22 cellular contexts compared by ENCODE assay signal in genomic region chr1:177600936-177601335, GRCh38.
"Had no signal": no experiment of that assay in that cellular context is flagged by ENCODE, and none has a peak within 500 bp of the region (broad histone marks: within the 10 kb centered on the region; RNA-seq: fewer than 3 reads in every experiment).

No MANE protein-coding gene starts in this region.

- H3K36me3 Mint-ChIP-seq: activated CD4-positive, alpha-beta memory T cell treated with anti-CD3 and anti-CD28 coated beads for 36 hours; activated naive CD4-positive, alpha-beta T cell treated with anti-CD3 and anti-CD28 coated beads, Interleukin-2, amount 10 ng/mL, durations not matched to agents 7 days and 5 days; mesothelial cell of epicardium had no signal

- H3K27me3 Mint-ChIP-seq: activated B cell treated with CpG ODN at 0.5 μM for 24 hours; activated CD4-positive, alpha-beta memory T cell treated with anti-CD3 and anti-CD28 coated beads for 36 hours; activated naive CD4-positive, alpha-beta T cell treated with anti-CD3 and anti-CD28 coated beads, Interleukin-2, amount 10 ng/mL, durations not matched to agents 7 days and 5 days; dendritic cell treated with granulocyte-macrophage colony-stimulating factor and Interleukin-4, amounts not matched to agents 40 ng/mL and 50 ng/mL, for 4 days; stimulated activated naive CD8-positive, alpha-beta T cell treated with anti-CD3 and anti-CD28 coated beads, Interleukin-15, Interleukin-2, amounts not matched to agents 100 ng/mL and 50 ng/mL, for 24 hours had no signal

- H3K4me1 Mint-ChIP-seq: activated B cell treated with CpG ODN at 0.5 μM for 24 hours; activated naive CD4-positive, alpha-beta T cell treated with anti-CD3 and anti-CD28 coated beads, Interleukin-2, amount 10 ng/mL, durations not matched to agents 7 days and 5 days; mesothelial cell of epicardium; natural killer cell had no signal

- H3K4me3 Mint-ChIP-seq: activated B cell treated with CpG ODN at 0.5 μM for 24 hours; activated CD4-positive, alpha-beta memory T cell treated with anti-CD3 and anti-CD28 coated beads for 36 hours; activated naive CD4-positive, alpha-beta T cell treated with anti-CD3 and anti-CD28 coated beads, Interleukin-2, amount 10 ng/mL, durations not matched to agents 7 days and 5 days; activated T-cell treated with anti-CD3 and anti-CD28 coated beads, Interleukin-2, amount 50 U/mL, for 72 hours; dendritic cell treated with granulocyte-macrophage colony-stimulating factor and Interleukin-4, amounts not matched to agents 40 ng/mL and 50 ng/mL, for 4 days; mesothelial cell of epicardium; natural killer cell; stimulated activated naive CD8-positive, alpha-beta T cell treated with anti-CD3 and anti-CD28 coated beads, Interleukin-15, Interleukin-2, amounts not matched to agents 100 ng/mL and 50 ng/mL, for 24 hours; T-helper 1 cell treated with Interleukin-12 subunit alpha and Interleukin-12 subunit beta and Interleukin-4 antibody, amounts not matched to agents 30 μg/mL and 1 μg/mL, for 36 hours had no signal

- DNase-seq: activated B cell treated with CpG ODN at 0.5 μM for 24 hours; activated CD4-positive, alpha-beta memory T cell treated with anti-CD3 and anti-CD28 coated beads for 36 hours; activated CD4-positive, alpha-beta T cell treated with anti-CD3 and anti-CD28 coated beads for 4 hours; activated effector memory CD4-positive, alpha-beta T cell treated with anti-CD3 and anti-CD28 coated beads, Interleukin-2, amount 50 U/mL, for 16 hours; activated naive CD4-positive, alpha-beta T cell treated with anti-CD3 and anti-CD28 coated beads, Interleukin-2, amount 10 ng/mL, durations not matched to agents 7 days and 5 days; activated T-cell treated with anti-CD3 and anti-CD28 coated beads, Interleukin-2, amount 50 U/mL, for 72 hours; amygdala; effector CD4-positive, alpha-beta T cell; erythroblast; foreskin keratinocyte; hippocampal formation; kidney glomerular epithelial cell; left ventricle myocardium inferior; natural killer cell; stimulated activated CD4-positive, alpha-beta T cell treated with anti-CD3 and anti-CD28 coated beads, Interleukin-12 subunit alpha, Interleukin-12 subunit beta, amount 100 ng/mL, for 4 hours; stimulated activated CD4-positive, alpha-beta T cell treated with anti-CD3 and anti-CD28 coated beads, Interleukin-4, amount 100 ng/mL, for 4 hours; T1000 had no signal

- H3K27ac Mint-ChIP-seq: activated B cell treated with CpG ODN at 0.5 μM for 24 hours; activated CD4-positive, alpha-beta memory T cell treated with anti-CD3 and anti-CD28 coated beads for 36 hours; activated naive CD4-positive, alpha-beta T cell treated with anti-CD3 and anti-CD28 coated beads, Interleukin-2, amount 10 ng/mL, durations not matched to agents 7 days and 5 days; activated T-cell treated with anti-CD3 and anti-CD28 coated beads, Interleukin-2, amount 50 U/mL, for 72 hours; dendritic cell treated with granulocyte-macrophage colony-stimulating factor and Interleukin-4, amounts not matched to agents 40 ng/mL and 50 ng/mL, for 4 days; mesothelial cell of epicardium; natural killer cell; progenitor cell of endocrine pancreas; stimulated activated naive CD8-positive, alpha-beta T cell treated with anti-CD3 and anti-CD28 coated beads, Interleukin-15, Interleukin-2, amounts not matched to agents 100 ng/mL and 50 ng/mL, for 24 hours; T-helper 1 cell treated with Interleukin-12 subunit alpha and Interleukin-12 subunit beta and Interleukin-4 antibody, amounts not matched to agents 30 μg/mL and 1 μg/mL, for 36 hours had no signal
